22 cellular contexts compared by ENCODE assay signal in the genomic region with DNA sequence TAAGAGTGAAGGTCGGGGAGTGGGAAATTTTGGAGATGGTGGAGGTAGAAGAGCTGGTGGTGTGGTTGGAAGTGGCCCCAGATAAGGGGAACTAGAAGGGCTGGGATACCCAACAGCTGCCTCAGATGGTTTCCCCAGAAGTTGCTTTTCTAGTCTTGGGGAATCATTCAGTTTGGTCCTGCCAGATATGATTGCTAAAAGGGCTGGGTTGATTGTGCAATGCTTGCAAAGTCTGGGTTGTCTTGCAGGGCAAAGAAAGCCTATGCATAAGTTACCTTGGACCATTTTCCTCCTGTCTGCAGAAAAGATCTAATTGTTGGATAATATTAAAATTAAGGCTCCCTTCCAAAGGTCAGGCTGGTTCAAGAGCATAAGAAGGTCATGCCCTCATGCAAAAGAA.
"Had no signal": no experiment of that assay in that cellular context is flagged by ENCODE, and none has a peak within 500 bp of the region (broad histone marks: within the 10 kb centered on the region; RNA-seq: fewer than 3 reads in every experiment).

No MANE protein-coding gene starts in this region.

- H3K27ac ChIP-seq: adrenal gland, Peyer's patch, RWPE1, VCaP had no signal

- H3K27ac Mint-ChIP-seq: activated CD4-positive, alpha-beta memory T cell treated with anti-CD3 and anti-CD28 coated beads, Interleukin-2, amount 10 ng/mL, durations not matched to agents 7 days and 5 days; activated naive CD8-positive, alpha-beta T cell treated with anti-CD3 and anti-CD28 coated beads, Interleukin-2, amount 10 ng/mL, durations not matched to agents 7 days and 5 days; T-cell had no signal

- H3K9me3 ChIP-seq: adrenal gland had no signal

- H3K4me1 ChIP-seq: adrenal gland, Peyer's patch had no signal

- H3K36me3 ChIP-seq: adrenal gland, Peyer's patch had no signal

- H3K4me3 Mint-ChIP-seq: activated CD4-positive, alpha-beta memory T cell treated with anti-CD3 and anti-CD28 coated beads, Interleukin-2, amount 10 ng/mL, durations not matched to agents 7 days and 5 days; activated naive CD8-positive, alpha-beta T cell treated with anti-CD3 and anti-CD28 coated beads, Interleukin-2, amount 10 ng/mL, durations not matched to agents 7 days and 5 days; T-cell had no signal

- H3K4me1 Mint-ChIP-seq: activated CD4-positive, alpha-beta memory T cell treated with anti-CD3 and anti-CD28 coated beads, Interleukin-2, amount 10 ng/mL, durations not matched to agents 7 days and 5 days; activated naive CD8-positive, alpha-beta T cell treated with anti-CD3 and anti-CD28 coated beads, Interleukin-2, amount 10 ng/mL, durations not matched to agents 7 days and 5 days; T-cell had no signal

- H3K36me3 Mint-ChIP-seq: activated naive CD8-positive, alpha-beta T cell treated with anti-CD3 and anti-CD28 coated beads, Interleukin-2, amount 10 ng/mL, durations not matched to agents 7 days and 5 days; T-cell had no signal

- H3K4me3 ChIP-seq: adrenal gland, Peyer's patch had no signal

- H3K27me3 ChIP-seq: adrenal gland, Peyer's patch had no signal

- DNase-seq: activated CD4-positive, alpha-beta memory T cell treated with anti-CD3 and anti-CD28 coated beads, Interleukin-2, amount 10 ng/mL, durations not matched to agents 7 days and 5 days; activated CD4-positive, alpha-beta T cell treated with anti-CD3 and anti-CD28 coated beads, Interleukin-2, amount 50 U/mL, for 1 hour; activated CD4-positive, CD25-positive, alpha-beta regulatory T cell; activated naive CD4-positive, alpha-beta T cell treated with anti-CD3 and anti-CD28 coated beads, Interleukin-2, amount 50 U/mL, for 16 hours; activated naive CD8-positive, alpha-beta T cell treated with anti-CD3 and anti-CD28 coated beads, Interleukin-2, amount 10 ng/mL, durations not matched to agents 7 days and 5 days; adrenal gland; anterior cingulate cortex; cerebellar nuclear complex; KG1; NCI-H1105 treated with DMSO at 0.1 percent for 48 hours; NCI-H1436 treated with DMSO at 0.1 percent for 48 hours; NCI-H187; NCI-H2081; NCI-H510A treated with DMSO at 0.1 percent for 48 hours; Peyer's patch; Right ventricle myocardium superior; T-cell; T-helper 2 cell; T1000 had no signal

- H3K27me3 Mint-ChIP-seq: activated CD4-positive, alpha-beta memory T cell treated with anti-CD3 and anti-CD28 coated beads, Interleukin-2, amount 10 ng/mL, durations not matched to agents 7 days and 5 days; activated naive CD8-positive, alpha-beta T cell treated with anti-CD3 and anti-CD28 coated beads, Interleukin-2, amount 10 ng/mL, durations not matched to agents 7 days and 5 days; T-cell had no signal

- FAIRE-seq: colon had no signal

- ATAC-seq: T-cell had no signal
